ENCODE assay signal across 11 cellular contexts in genomic region chr10:22711373-22711772, GRCh38. TPM values are rescaled to one million over a fixed set of nuclear protein-coding genes. Genes with fewer than 3 reads are reported as not detected.
A peak's percentile ranks its signal among the peaks of the same experiment; 100 is the strongest.
DNase-seq lines count a peak whose midpoint lies in the region; FAIRE-seq and TF ChIP-seq lines count a peak whose summit lies in the region.
"Had no signal": no experiment of that assay in that cellular context is flagged by ENCODE, and none has a peak within 500 bp of the region (broad histone marks: within the 10 kb centered on the region; RNA-seq: fewer than 3 reads in every experiment).

No MANE protein-coding gene starts in this region.

- TF ChIP-seq CTCF in spleen (IDR thresholded peaks at IDR 0.05 in 8 of 11, conservative IDR thresholded peaks at IDR 0.05 in 3 of 11), result no peak

- H3K36me3 ChIP-seq in spleen, result peaks cover 0 to 8% (median 0%) of the 10 kb centered on the region in 6 donors

- no peak overlapping the region for H3K27ac Mint-ChIP-seq in activated CD4-positive, alpha-beta T cell treated with anti-CD3 and anti-CD28 coated beads, Interleukin-2, amount 10 ng/mL, durations not matched to agents 24 days and 14 days

- H3K9me3 ChIP-seq in spleen, result no peaks in the 10 kb centered on the region

- FAIRE-seq in RCC 7860 (lab: Jason Lieb, UNC), result peak; percentile 22
- FAIRE-seq: TTC549 had no signal

- intact Hi-C loops in activated CD4-positive, alpha-beta T cell treated with anti-CD3 and anti-CD28 coated beads, Interleukin-2, amount 10 ng/mL, durations not matched to agents 24 days and 14 days (cut with micrococcal nuclease), result loop anchor here (5.0 to 10.0 kb wide), 7 partner anchors 79 to 1197 kb away; partner anchors contain the start of genes BMI1, DNAJC1 and MSRB2
- intact Hi-C loops in spleen (cut with DNase I; ENCODE audit: low total_unique reads), result no loop called here

- peaks cover 57% of the 10 kb centered on the region for H3K4me1 Mint-ChIP-seq in activated CD4-positive, alpha-beta T cell treated with anti-CD3 and anti-CD28 coated beads, Interleukin-2, amount 10 ng/mL, durations not matched to agents 24 days and 14 days

- H3K36me3 Mint-ChIP-seq in activated CD4-positive, alpha-beta T cell treated with anti-CD3 and anti-CD28 coated beads, Interleukin-2, amount 10 ng/mL, durations not matched to agents 24 days and 14 days (ENCODE audit: low read depth), result peaks cover 30% of the 10 kb centered on the region

- peaks cover 1% of the 10 kb centered on the region for H3K9me3 Mint-ChIP-seq in activated CD4-positive, alpha-beta T cell treated with anti-CD3 and anti-CD28 coated beads, Interleukin-2, amount 10 ng/mL, durations not matched to agents 24 days and 14 days

- H3K27ac ChIP-seq in spleen, result peak overlapping the region in 7 of 8 donors; percentile 0 to 97 (median 95)

- peak overlapping the region in 6 of 8 donors; percentile 67 to 97 (median 94) for H3K4me3 ChIP-seq in spleen

- no peak for TF ChIP-seq POLR2A in spleen (IDR thresholded peaks at IDR 0.05)

- H3K27me3 Mint-ChIP-seq in activated CD4-positive, alpha-beta T cell treated with anti-CD3 and anti-CD28 coated beads, Interleukin-2, amount 10 ng/mL, durations not matched to agents 24 days and 14 days, result no peaks in the 10 kb centered on the region

- 71 to 74% (median 73%) methylated on average over 3 of the region's 3 CpGs for WGBS in spleen, 5 donors

- peaks cover 21 to 80% (median 67%) of the 10 kb centered on the region in 6 donors for H3K4me1 ChIP-seq in spleen

- DNase-seq in activated CD4-positive, alpha-beta T cell treated with anti-CD3 and anti-CD28 coated beads, Interleukin-2, amount 10 ng/mL, durations not matched to agents 24 days and 14 days, result no peak
- no peak for DNase-seq in activated CD4-positive, alpha-beta T cell treated with anti-CD3 and anti-CD28 coated beads, Interleukin-2, amount 50 U/mL, for 4 hours
- DNase-seq in RCC 7860 (ENCODE audit: low spot score), result no peak
- peak; percentile 8 for DNase-seq in dermis blood vessel endothelial cell
- DNase-seq in spleen, result no peak
- DNase-seq in mucosa of gallbladder (ENCODE audit: low spot score), result no peak
- no peak for DNase-seq in RKO (ENCODE audit: low spot score)
- DNase-seq in cortex of kidney (lab: John Stamatoyannopoulos, UW), result no peak
- DNase-seq: effector CD8-positive, alpha-beta T cell; NCI-H146 had no signal

- H3K4me3 Mint-ChIP-seq in activated CD4-positive, alpha-beta T cell treated with anti-CD3 and anti-CD28 coated beads, Interleukin-2, amount 10 ng/mL, durations not matched to agents 24 days and 14 days, result peak overlapping the region; percentile 58

- H3K27me3 ChIP-seq in spleen (replicated peaks in 1 of 7), result no peaks in the 10 kb centered on the region

RNA-seq across cellular contexts. Expression of gene PIP4K2A, which starts 3.0 kb away (rescaled TPM):
- 94.6 and 101 TPM in 2 replicates for total RNA-seq in activated CD4-positive, alpha-beta T cell treated with anti-CD3 and anti-CD28 coated beads, Interleukin-2, amount 10 ng/mL, durations not matched to agents 24 days and 14 days
- total RNA-seq in dermis blood vessel endothelial cell (40.1 and 44.2 TPM in 2 replicates), spleen (100 to 1,000 TPM in 5 of 7 donors, 10 to 100 TPM in 2; 95.1 to 168 (median 136) TPM), mucosa of gallbladder (55.2 TPM)
- 10 to 100 TPM; 30.1 to 35.7 (median 30.6) TPM for polyA plus RNA-seq in spleen
